Comparison of ENCODE assay signal across 1 cellular context in genomic region chr5:179818746-179819295, GRCh38.
TF ChIP-seq lines count a peak whose summit lies in the region.

No MANE protein-coding gene starts in this region.

TF ChIP-seq in K562, 482 proteins besides CTCF, POLR2A, EP300 and RAD21 (continued from another document and continues in another):
- peak; percentile 37 for TF ChIP-seq POU5F1 (IDR thresholded peaks at IDR 0.05; ENCODE audit: borderline replicate concordance, low read depth, low read length, partially characterized antibody)
- peak; percentile 75 for TF ChIP-seq ELF1 (tag; IDR thresholded peaks at IDR 0.05)
- TF ChIP-seq ATF7 (IDR thresholded peaks at IDR 0.05), result peak; percentile 96
- no peak for TF ChIP-seq NUFIP1 (IDR thresholded peaks at IDR 0.05; ENCODE audit: partially characterized antibody)
- TF ChIP-seq ZNF764 (CRISPR knock-in tag; IDR thresholded peaks at IDR 0.05; ENCODE audit: low read depth), result no peak
- TF ChIP-seq CTBP1 (IDR thresholded peaks at IDR 0.05; ENCODE audit: borderline replicate concordance), result peak; percentile 88
- TF ChIP-seq DMBX1 (CRISPR knock-in tag; IDR thresholded peaks at IDR 0.05; ENCODE audit: borderline replicate concordance), result no peak
- TF ChIP-seq LARP7 (IDR thresholded peaks at IDR 0.05), result peak; percentile 96; the same call in 1 of the 2 replicates
- TF ChIP-seq PTRF (tag; IDR thresholded peaks at IDR 0.05), result no peak
- TF ChIP-seq POLR2AphosphoS5 (IDR thresholded peaks at IDR 0.05; ENCODE audit: control insufficient read depth, insufficient read depth, low read depth, low read length), result peak; percentile 44; the same call in 1 of the 2 replicates
- peak; percentile 48; the same call in 1 of the 2 replicates for TF ChIP-seq ZNF134 (CRISPR knock-in tag; conservative IDR thresholded peaks at IDR 0.05)
- peak; percentile 68 for TF ChIP-seq SMARCA4 (IDR thresholded peaks at IDR 0.05)
- no peak for TF ChIP-seq ATF1 (CRISPR knock-in tag; IDR thresholded peaks at IDR 0.05)
- TF ChIP-seq ATF1 (tag; IDR thresholded peaks at IDR 0.05), result peak; percentile 85
- TF ChIP-seq ZBTB43 (CRISPR knock-in tag; IDR thresholded peaks at IDR 0.05), result no peak
- peak; percentile 91 to 95 for TF ChIP-seq FOXA3 (CRISPR knock-in tag; conservative IDR thresholded peaks at IDR 0.05 in 1 of 2, IDR thresholded peaks at IDR 0.05 in 1 of 2)
- peak; percentile 79 for TF ChIP-seq ARID4B (CRISPR knock-in tag; IDR thresholded peaks at IDR 0.05)
- peak; percentile 79; the same call in 1 of the 2 replicates for TF ChIP-seq SOX6 (IDR thresholded peaks at IDR 0.05)
- TF ChIP-seq HDAC2 (IDR thresholded peaks at IDR 0.05), result no peak; the same call in 1 of the 2 replicates
- TF ChIP-seq KAT8 (IDR thresholded peaks at IDR 0.05; ENCODE audit: low read depth), result no peak
- no peak for TF ChIP-seq CGGBP1 (CRISPR knock-in tag; IDR thresholded peaks at IDR 0.05)
- TF ChIP-seq RBM25 (IDR thresholded peaks at IDR 0.05; ENCODE audit: low read depth, low read length, severe bottlenecking), result no peak
- TF ChIP-seq SETDB1 (IDR thresholded peaks at IDR 0.05; ENCODE audit: low read length), result no peak
- TF ChIP-seq E2F3 (CRISPR knock-in tag; IDR thresholded peaks at IDR 0.05), result 0 out of 2 replicates have a peak, but pooled peaks have one; percentile 4
- TF ChIP-seq DLX4 (CRISPR knock-in tag; IDR thresholded peaks at IDR 0.05), result no peak
- TF ChIP-seq PHB2 (IDR thresholded peaks at IDR 0.05; ENCODE audit: low read depth), result no peak
- peak; percentile 36; the same call in 1 of the 2 replicates for TF ChIP-seq CHD2 (IDR thresholded peaks at IDR 0.05; ENCODE audit: low read depth, low read length)
- no peak for TF ChIP-seq CHCHD3 (CRISPR knock-in tag; IDR thresholded peaks at IDR 0.05)
- peak; percentile 53 to 64 for TF ChIP-seq NRF1 (conservative IDR thresholded peaks at IDR 0.05 in 1 of 2, IDR thresholded peaks at IDR 0.05 in 1 of 2)
- no peak for TF ChIP-seq NR0B1 (IDR thresholded peaks at IDR 0.05; ENCODE audit: partially characterized antibody)
- no peak for TF ChIP-seq BRCA1 (IDR thresholded peaks at IDR 0.05)
- TF ChIP-seq BRCA1 (CRISPR knock-in tag; IDR thresholded peaks at IDR 0.05), result no peak
- peak; percentile 86 for TF ChIP-seq RB1 (IDR thresholded peaks at IDR 0.05; ENCODE audit: low read depth)
- TF ChIP-seq XRCC5 (IDR thresholded peaks at IDR 0.05; ENCODE audit: low read depth, low read length), result 0 out of 2 replicates have a peak, but pooled peaks have one; percentile 37
- no peak for TF ChIP-seq PHB (CRISPR knock-in tag; IDR thresholded peaks at IDR 0.05)
- no peak for TF ChIP-seq ZZZ3 (IDR thresholded peaks at IDR 0.05)
- peak; percentile 48; the same call in 1 of the 2 replicates for TF ChIP-seq GTF2E2 (tag; IDR thresholded peaks at IDR 0.05)
- peak; percentile 81 for TF ChIP-seq USF1 (CRISPR knock-in tag; IDR thresholded peaks at IDR 0.05)
- TF ChIP-seq NCOA1 (IDR thresholded peaks at IDR 0.05; ENCODE audit: low read depth), result peak; percentile 70
- no peak for TF ChIP-seq MCM2 (IDR thresholded peaks at IDR 0.05; ENCODE audit: low read depth)
- peak; percentile 36 for TF ChIP-seq SAP30 (IDR thresholded peaks at IDR 0.05; ENCODE audit: borderline replicate concordance, insufficient read depth, low read depth, low read length, poor library complexity, severe bottlenecking)
- peak in 1 of 2 experiments; percentile 92; a peak in 2 of 4 replicates for TF ChIP-seq TBL1XR1 (IDR thresholded peaks at IDR 0.05; ENCODE audit: low read length in 2 of 2)
- TF ChIP-seq MGA (IDR thresholded peaks at IDR 0.05), result no peak
- TF ChIP-seq HLTF (IDR thresholded peaks at IDR 0.05), result no peak
- TF ChIP-seq ZNF778 (CRISPR knock-in tag; IDR thresholded peaks at IDR 0.05), result no peak
- no peak for TF ChIP-seq SMC3 (conservative IDR thresholded peaks at IDR 0.05; ENCODE audit: insufficient read depth, low read depth, low read length)
- peak; percentile 84; the same call in 1 of the 2 replicates for TF ChIP-seq GATAD2A (IDR thresholded peaks at IDR 0.05)
